ENCODE assay signal across 1 cellular context in the genomic region with DNA sequence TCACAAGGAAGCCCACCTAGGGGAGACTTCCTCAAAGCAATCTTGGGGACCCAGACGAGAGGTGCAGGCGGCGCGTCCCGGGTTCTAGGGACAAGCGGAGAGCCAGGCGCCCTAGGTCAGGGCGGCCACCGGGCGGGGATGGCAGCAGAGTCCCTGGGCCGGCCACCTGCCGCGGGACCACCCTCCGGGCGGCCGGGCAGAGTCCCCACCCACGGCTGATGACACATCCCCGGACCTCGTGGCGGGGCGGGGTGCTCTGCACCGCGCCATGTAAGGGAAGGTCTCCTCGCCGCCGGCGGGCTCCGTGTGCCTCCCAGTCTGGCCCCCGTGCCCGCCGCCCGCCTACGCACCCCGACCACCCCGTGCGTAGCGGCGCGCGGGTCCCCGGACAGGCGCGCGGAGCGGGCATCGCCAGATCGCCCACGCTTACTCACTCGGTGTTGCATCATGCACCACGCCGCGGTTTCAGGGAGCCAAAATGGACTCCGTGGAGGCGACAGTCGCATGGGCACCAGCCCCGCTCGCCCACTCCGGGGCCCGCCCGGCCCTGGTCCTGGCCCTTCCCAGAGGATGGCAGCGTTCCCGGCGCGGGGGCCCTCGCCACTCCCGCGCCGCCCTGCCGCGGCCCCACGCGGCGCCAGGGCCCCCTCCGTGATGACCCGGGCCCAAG.
TF ChIP-seq lines count a peak whose summit lies in the region.

No MANE protein-coding gene starts in this region.

TF ChIP-seq in HepG2, 621 proteins besides CTCF, POLR2A, EP300 and RAD21 (continued from another document):
- TF ChIP-seq ZBTB10 (CRISPR knock-in tag; IDR thresholded peaks at IDR 0.05; ENCODE audit: borderline replicate concordance) (no peak), TFDP2 (CRISPR knock-in tag; IDR thresholded peaks at IDR 0.05) (peak; percentile 33; the same call in 1 of the 2 replicates), ZBTB25 (CRISPR knock-in tag; IDR thresholded peaks at IDR 0.05) (no peak), KLF16 (CRISPR knock-in tag; IDR thresholded peaks at IDR 0.05) (no peak), ZNF33B (CRISPR knock-in tag; IDR thresholded peaks at IDR 0.05) (no peak), MED1 (CRISPR knock-in tag; IDR thresholded peaks at IDR 0.05) (peak; percentile 28), ZNF441 (CRISPR knock-in tag; IDR thresholded peaks at IDR 0.05; ENCODE audit: borderline replicate concordance) (no peak), ZBTB21 (CRISPR knock-in tag; IDR thresholded peaks at IDR 0.05) (no peak)
TF ChIP-seq in HepG2: peak in this region for 80.
